In genomic region chr11:104792861-104793260, GRCh38 we compare ENCODE assay signal across 23 cellular contexts.
"Had no signal": no experiment of that assay in that cellular context is flagged by ENCODE, and none has a peak within 500 bp of the region (broad histone marks: within the 10 kb centered on the region; RNA-seq: fewer than 3 reads in every experiment).

No MANE protein-coding gene starts in this region.

- H3K9ac ChIP-seq: parathyroid adenoma had no signal

- H3K4me3 Mint-ChIP-seq: central memory CD8-positive, alpha-beta T cell; natural killer cell; stimulated activated memory B cell treated with anti-CD40 and anti-IgM and Interleukin-4, amounts not matched to agents 10 μg/mL and 1 μg/mL and 100 μg/mL, for 72 hours; stimulated activated naive CD8-positive, alpha-beta T cell treated with anti-CD3 and anti-CD28 coated beads, Interleukin-15, amount 100 ng/mL, for 72 hours had no signal

- DNase-seq: effector memory CD4-positive, alpha-beta T cell; esophagus squamous epithelium; foreskin keratinocyte; kidney; left cardiac atrium; left ventricle myocardium inferior; mucosa of descending colon; natural killer cell; psoas muscle; retina; right lobe of liver; spleen; stimulated activated CD4-positive, alpha-beta T cell treated with anti-CD3 and anti-CD28 coated beads, Interleukin-15, amount 100 ng/mL, for 24 hours; stimulated activated CD4-positive, alpha-beta T cell treated with anti-CD3 and anti-CD28 coated beads, Interleukin-1b, Interleukin-23, amount 100 ng/mL, for 48 hours; stimulated activated CD4-positive, alpha-beta T cell treated with anti-CD3 and anti-CD28 coated beads, Interleukin-4, amount 100 ng/mL, for 24 hours; stimulated activated naive CD8-positive, alpha-beta T cell treated with anti-CD3 and anti-CD28 coated beads, Interleukin-15, amount 100 ng/mL, for 72 hours; testis had no signal

- H3K9me3 ChIP-seq: esophagus squamous epithelium, mucosa of descending colon, psoas muscle, right lobe of liver, testis had no signal

- H3K4me1 ChIP-seq: esophagus squamous epithelium, foreskin keratinocyte, left ventricle myocardium inferior, parathyroid adenoma, psoas muscle, right lobe of liver, testis, tibial nerve had no signal

- H3K4me1 Mint-ChIP-seq: stimulated activated memory B cell treated with anti-CD40 and anti-IgM and Interleukin-4, amounts not matched to agents 10 μg/mL and 1 μg/mL and 100 μg/mL, for 72 hours had no signal

- H3K36me3 Mint-ChIP-seq: natural killer cell had no signal

- H3K79me2 ChIP-seq: parathyroid adenoma had no signal

- H3K27me3 Mint-ChIP-seq: central memory CD8-positive, alpha-beta T cell; stimulated activated memory B cell treated with anti-CD40 and anti-IgM and Interleukin-4, amounts not matched to agents 10 μg/mL and 1 μg/mL and 100 μg/mL, for 72 hours; stimulated activated naive CD8-positive, alpha-beta T cell treated with anti-CD3 and anti-CD28 coated beads, Interleukin-15, amount 100 ng/mL, for 72 hours had no signal

- H2AFZ ChIP-seq: parathyroid adenoma had no signal

- H3K9me3 Mint-ChIP-seq: central memory CD8-positive, alpha-beta T cell; natural killer cell had no signal

- H3K27me3 ChIP-seq: esophagus squamous epithelium, foreskin keratinocyte, right lobe of liver, spleen, testis, tibial nerve had no signal

- H3K27ac ChIP-seq: epithelial cell of prostate, esophagus squamous epithelium, foreskin keratinocyte, left ventricle myocardium inferior, parathyroid adenoma, psoas muscle, right lobe of liver, spleen, testis, tibial nerve had no signal

- H3K4me3 ChIP-seq: esophagus squamous epithelium, left ventricle myocardium inferior, lung, mucosa of descending colon, psoas muscle, right lobe of liver, spleen, testis, tibial nerve had no signal

- H3K36me3 ChIP-seq: esophagus squamous epithelium, left ventricle myocardium inferior, right lobe of liver, spleen, tibial nerve had no signal

- H3K27ac Mint-ChIP-seq: natural killer cell; stimulated activated memory B cell treated with anti-CD40 and anti-IgM and Interleukin-4, amounts not matched to agents 10 μg/mL and 1 μg/mL and 100 μg/mL, for 72 hours; stimulated activated naive CD8-positive, alpha-beta T cell treated with anti-CD3 and anti-CD28 coated beads, Interleukin-15, amount 100 ng/mL, for 72 hours had no signal

- ATAC-seq: foreskin keratinocyte; left cardiac atrium; mucosa of descending colon; natural killer cell; psoas muscle; right lobe of liver; stimulated activated memory B cell treated with anti-CD40 and anti-IgM and Interleukin-4, amounts not matched to agents 10 μg/mL and 1 μg/mL and 100 μg/mL, for 72 hours; stimulated activated naive CD8-positive, alpha-beta T cell treated with anti-CD3 and anti-CD28 coated beads, Interleukin-15, amount 100 ng/mL, for 72 hours had no signal
